ENCODE assay signal across 8 cellular contexts in genomic region chr15:91853968-91854943, GRCh38. TPM values are rescaled to one million over a fixed set of nuclear protein-coding genes. Genes with fewer than 3 reads are reported as not detected.
A peak's percentile ranks its signal among the peaks of the same experiment; 100 is the strongest.
DNase-seq lines count a peak whose midpoint lies in the region; ATAC-seq and TF ChIP-seq lines count a peak whose summit lies in the region.

No MANE protein-coding gene starts in this region.

- in situ Hi-C loops in ACHN (cut with HindIII; ENCODE audit: low pct_ligation_motif_present, low pct_unique_long_range_greater_than_20kb, low sequenced_read_pairs), result loop anchor here (25.0 kb wide), 1 partner anchor 233 kb away; no protein-coding TSS in a partner anchor

- TF ChIP-seq EP300 in sigmoid colon (IDR thresholded peaks at IDR 0.05), result no peak

- H3K27ac Mint-ChIP-seq in T-cell (peak overlapping the region; percentile 89 to 96), brain (peak overlapping the region in 4 of 5 experiments; percentile 54 to 91 (median 88))

- intact Hi-C loops in sigmoid colon (cut with DNase I), result loop anchor here (2.0 to 10.0 kb wide), 4 partner anchors 88 to 551 kb away; no protein-coding TSS in a partner anchor

- H3K27ac ChIP-seq in HL-60 (replicated peaks) (peak overlapping the region; percentile 55), sigmoid colon (peak overlapping the region; percentile 88 to 93 (median 90))

- DNase-seq in ACHN (peak; percentile 40), HL-60 (ENCODE audit: low read depth in 1 of 2, low spot score in 1 of 2) (peak; percentile 63 to 79), T-cell (peak in 14 of 34 experiments; percentile 17 to 46 (median 34)), sigmoid colon (peak; percentile 71)
- no peak for DNase-seq in NK-92 treated with Interleukin-12 subunit alpha and Interleukin-12 subunit beta, amount 100 ng/mL, for 24 hours (lab: John Stamatoyannopoulos, UW)

- TF ChIP-seq CTCF in HL-60 (IDR thresholded peaks at IDR 0.05; ENCODE audit: insufficient read depth, low read length) (no peak), brain (conservative IDR thresholded peaks at IDR 0.05) (no peak), sigmoid colon (IDR thresholded peaks at IDR 0.05) (no peak)

- H3K36me3 ChIP-seq in sigmoid colon, result no peaks in the 10 kb centered on the region

- H3K4me3 ChIP-seq in HL-60 (replicated peaks; ENCODE audit: insufficient read depth, low read length) (peak overlapping the region; percentile 66), iPS-11a (ENCODE audit: low read depth, low read length) (peak overlapping the region; percentile 54), sigmoid colon (peak overlapping the region; percentile 44 to 75 (median 64))

- CTCF ChIA-PET in T-cell (lab: Charles Lee), result interaction anchor here (0.6 to 1.8 kb wide), 6 partner anchors 10 to 148 kb away, joined by 3 to 8 read pairs (median 4); no protein-coding TSS in a partner anchor

- no peaks in the 10 kb centered on the region for H3K9me3 ChIP-seq in sigmoid colon

- peak overlapping the region; percentile 84 to 88 (median 84) for H3K4me3 Mint-ChIP-seq in T-cell
- peak overlapping the region; percentile 84 to 92 (median 89) for H3K4me3 Mint-ChIP-seq in brain

- TF ChIP-seq POLR2A in sigmoid colon (IDR thresholded peaks at IDR 0.05), result no peak

- H3K9me3 Mint-ChIP-seq in T-cell (no peaks in the 10 kb centered on the region), brain (no peaks in the 10 kb centered on the region)

- no peaks in the 10 kb centered on the region for H3K36me3 Mint-ChIP-seq in T-cell
- no peaks in the 10 kb centered on the region for H3K36me3 Mint-ChIP-seq in brain

- ATAC-seq in T-cell (replicated peaks in 1 of 4), result peak in 3 of 4 experiments; percentile 19 to 37 (median 33)
- no peak for ATAC-seq in GM19455 (IDR thresholded peaks at IDR 0.05; ENCODE audit: unreplicated experiment)

- no peaks in the 10 kb centered on the region for H3K27me3 Mint-ChIP-seq in T-cell
- peaks cover 31% of the 10 kb centered on the region for H3K27me3 Mint-ChIP-seq in brain

- 1 to 3% methylated on average over 66 of the region's 66 CpGs for WGBS in sigmoid colon, 2 donors

- H3K4me1 ChIP-seq in sigmoid colon, result peaks cover 0 to 25% (median 23%) of the 10 kb centered on the region in 4 donors

- H3K27me3 ChIP-seq in HL-60 (ENCODE audit: insufficient read depth, poor library complexity, severe bottlenecking), result no peaks in the 10 kb centered on the region
- H3K27me3 ChIP-seq in sigmoid colon, result no peaks in the 10 kb centered on the region

- H3K4me1 Mint-ChIP-seq in T-cell, result peaks cover 70 to 79% (median 75%) of the 10 kb centered on the region in 3 donors
- peaks cover 62% of the 10 kb centered on the region for H3K4me1 Mint-ChIP-seq in brain

- POLR2A ChIA-PET in T-cell (lab: Charles Lee), result interaction anchor here in 1 of 2 donors (0.6 kb wide), 2 partner anchors 39 to 1962 kb away, joined by 3 to 8 read pairs; no protein-coding TSS in a partner anchor

RNA-seq across cellular contexts. Expression of gene SLCO3A1, which starts 0.7 kb away (rescaled TPM):
- total RNA-seq in T-cell (10 to 100 TPM; 26.2 to 52.2 (median 38.7) TPM), sigmoid colon (1 to 10 TPM; 3.7 to 5.7 (median 5.1) TPM)
- polyA plus RNA-seq in brain (ENCODE audit: insufficient read depth, low read depth, low replicate concordance) (43.3 TPM), sigmoid colon (10 to 100 TPM in 1 of 3 donors, 1 to 10 TPM in 2; 1.4 to 10.5 (median 2.4) TPM)

Comparison
In these comparisons a context has a peak if more than half of its experiments do, and no peak if none do; other contexts are left out.
1. RNA of gene SLCO3A1, which starts 0.7 kb away (total RNA-seq): 26.2 to 52.2 TPM in T-cell; 3.7 to 5.7 TPM in sigmoid colon; every median in the first group is over 4 times any median in the second.
2. Peak in every context shown above with its lines, with median percentiles within 50 percentile points of each other: H3K4me3 ChIP-seq.